ENCODE assay signal across 17 cellular contexts in the genomic region with DNA sequence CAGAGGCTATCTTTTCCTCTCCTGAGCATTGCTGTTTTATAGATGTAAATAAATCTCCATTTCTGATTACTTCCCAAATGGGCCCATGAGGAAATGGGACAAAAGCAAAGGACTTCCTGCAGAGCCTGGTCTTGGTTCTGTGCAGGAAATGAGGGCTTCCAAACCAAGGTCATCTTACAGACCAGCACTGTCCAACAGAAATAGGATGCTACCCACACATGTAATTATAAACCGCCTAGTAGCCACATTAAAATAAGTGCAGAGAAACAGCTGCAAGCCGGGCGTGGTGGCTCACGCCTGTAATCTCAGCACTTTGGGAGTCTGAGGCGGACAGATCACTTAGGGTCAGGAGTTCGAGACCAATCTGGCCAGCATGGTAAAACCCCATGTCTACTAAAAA.
"Had no signal": no experiment of that assay in that cellular context is flagged by ENCODE, and none has a peak within 500 bp of the region (broad histone marks: within the 10 kb centered on the region; RNA-seq: fewer than 3 reads in every experiment).

No MANE protein-coding gene starts in this region.

- H3K4me3 ChIP-seq: hepatocyte, lung, skin epidermis, testis, tibial nerve had no signal

- H3K9me3 ChIP-seq: testis, tibial nerve had no signal

- H3K27me3 ChIP-seq: hepatocyte, testis, tibial nerve had no signal

- H2AFZ ChIP-seq: hepatocyte had no signal

- H3K4me3 Mint-ChIP-seq: natural killer cell; neural crest cell; stimulated activated naive B cell treated with anti-CD40 and anti-IgM and Interleukin-4, amounts not matched to agents 10 μg/mL and 1 μg/mL and 100 μg/mL, for 72 hours; stimulated activated naive CD8-positive, alpha-beta T cell treated with anti-CD3 and anti-CD28 coated beads, Interleukin-15, amount 100 ng/mL, for 72 hours had no signal

- H3K36me3 Mint-ChIP-seq: natural killer cell had no signal

- H3K4me1 ChIP-seq: testis had no signal

- ATAC-seq: left colon; left ventricle myocardium superior; natural killer cell; sciatic nerve; stimulated activated naive B cell treated with anti-CD40 and anti-IgM and Interleukin-4, amounts not matched to agents 10 μg/mL and 1 μg/mL and 100 μg/mL, for 72 hours; stimulated activated naive CD8-positive, alpha-beta T cell treated with anti-CD3 and anti-CD28 coated beads, Interleukin-15, amount 100 ng/mL, for 72 hours had no signal

- H3K27ac ChIP-seq: hepatocyte, skin epidermis, testis, tibial nerve had no signal

- H3K27me3 Mint-ChIP-seq: stimulated activated naive B cell treated with anti-CD40 and anti-IgM and Interleukin-4, amounts not matched to agents 10 μg/mL and 1 μg/mL and 100 μg/mL, for 72 hours; stimulated activated naive CD8-positive, alpha-beta T cell treated with anti-CD3 and anti-CD28 coated beads, Interleukin-15, amount 100 ng/mL, for 72 hours had no signal

- DNase-seq: foreskin melanocyte; kidney; left colon; left ventricle myocardium superior; natural killer cell; posterior cingulate gyrus; stimulated activated CD4-positive, alpha-beta T cell treated with anti-CD3 and anti-CD28 coated beads, Interleukin-2, amount 100 ng/mL, for 24 hours; stimulated activated CD4-positive, alpha-beta T cell treated with anti-CD3 and anti-CD28 coated beads, Interleukin-4, amount 100 ng/mL, for 4 hours; stimulated activated naive B cell treated with anti-CD40 and anti-IgM and Interleukin-4, amounts not matched to agents 10 μg/mL and 1 μg/mL and 100 μg/mL, for 72 hours; stimulated activated naive CD8-positive, alpha-beta T cell treated with anti-CD3 and anti-CD28 coated beads, Interleukin-15, amount 100 ng/mL, for 72 hours; testis had no signal

- H3K27ac Mint-ChIP-seq: natural killer cell; stimulated activated naive B cell treated with anti-CD40 and anti-IgM and Interleukin-4, amounts not matched to agents 10 μg/mL and 1 μg/mL and 100 μg/mL, for 72 hours; stimulated activated naive CD8-positive, alpha-beta T cell treated with anti-CD3 and anti-CD28 coated beads, Interleukin-15, amount 100 ng/mL, for 72 hours had no signal

- H3K4me2 ChIP-seq: hepatocyte had no signal

- H3K9me3 Mint-ChIP-seq: natural killer cell; neural crest cell; stimulated activated naive B cell treated with anti-CD40 and anti-IgM and Interleukin-4, amounts not matched to agents 10 μg/mL and 1 μg/mL and 100 μg/mL, for 72 hours; stimulated activated naive CD8-positive, alpha-beta T cell treated with anti-CD3 and anti-CD28 coated beads, Interleukin-15, amount 100 ng/mL, for 72 hours had no signal
